In the genomic region with DNA sequence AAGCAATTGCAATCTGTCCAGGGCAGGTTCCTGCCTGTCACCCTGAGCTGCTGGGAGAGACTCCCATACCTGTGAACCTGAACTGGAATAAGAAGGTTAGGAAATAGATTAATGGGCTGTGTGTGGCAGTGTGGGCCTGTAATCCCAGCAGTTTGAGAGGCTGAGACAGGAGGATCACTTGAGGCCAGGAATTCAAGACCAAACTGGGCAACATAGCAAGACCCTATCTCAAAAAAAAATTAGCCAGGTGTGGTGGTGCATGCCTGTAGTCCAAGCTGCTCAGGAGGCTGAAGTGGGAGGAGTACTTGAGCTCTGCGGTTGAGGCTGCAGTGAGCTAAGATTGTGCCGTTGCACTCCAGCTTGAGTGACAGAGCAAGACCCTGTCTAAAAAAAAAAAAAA, we compare ENCODE assay signal across 33 cellular contexts.
"Had no signal": no experiment of that assay in that cellular context is flagged by ENCODE, and none has a peak within 500 bp of the region (broad histone marks: within the 10 kb centered on the region; RNA-seq: fewer than 3 reads in every experiment).

No MANE protein-coding gene starts in this region.

- H3K4me3 Mint-ChIP-seq: activated naive CD4-positive, alpha-beta T cell treated with anti-CD3 and anti-CD28 coated beads for 36 hours; activated naive CD4-positive, alpha-beta T cell treated with anti-CD3 and anti-CD28 coated beads, Interleukin-2, amount 50 U/mL, for 24 hours; activated naive CD8-positive, alpha-beta T cell; activated naive CD8-positive, alpha-beta T cell treated with anti-CD3 and anti-CD28 coated beads for 36 hours; activated naive CD8-positive, alpha-beta T cell treated with anti-CD3 and anti-CD28 coated beads, Interleukin-2, amount 10 ng/mL, durations not matched to agents 7 days and 5 days; activated naive CD8-positive, alpha-beta T cell treated with anti-CD3 and anti-CD28 coated beads, Interleukin-2, amount 50 U/mL, for 24 hours; activated T-cell treated with anti-CD3 and anti-CD28 coated beads, Interleukin-2, amount 50 U/mL, for 24 hours; activated T-cell treated with anti-CD3 and anti-CD28 coated beads, Interleukin-2, amount 50 U/mL, for 4 hours; activated T-cell treated with anti-CD3 and anti-CD28 coated beads, Interleukin-2, amount 50 U/mL, for 72 hours; activated T-helper 1 cell treated with anti-CD3 and anti-CD28 coated beads, Interleukin-12 subunit alpha, Interleukin-12 subunit beta, Interleukin-2, Interleukin-4 antibody, amounts not matched to agents 30 ng/mL and 10 ng/mL and 1 ng/mL, durations not matched to agents 14 hours and 24 hours and 36 hours; activated T-helper 17 cell treated with anti-CD3 and anti-CD28 coated beads, Interleukin-2, amount 50 U/mL, for 72 hours; brain; central memory CD8-positive, alpha-beta T cell had no signal

- H3K27me3 Mint-ChIP-seq: activated naive CD4-positive, alpha-beta T cell treated with anti-CD3 and anti-CD28 coated beads, Interleukin-2, amount 50 U/mL, for 24 hours; activated naive CD8-positive, alpha-beta T cell; activated naive CD8-positive, alpha-beta T cell treated with anti-CD3 and anti-CD28 coated beads, Interleukin-2, amount 10 ng/mL, durations not matched to agents 7 days and 5 days; activated naive CD8-positive, alpha-beta T cell treated with anti-CD3 and anti-CD28 coated beads, Interleukin-2, amount 50 U/mL, for 24 hours; activated T-helper 17 cell treated with anti-CD3 and anti-CD28 coated beads, Interleukin-2, amount 50 U/mL, for 72 hours; brain; central memory CD8-positive, alpha-beta T cell had no signal

- H3K27ac Mint-ChIP-seq: activated naive CD4-positive, alpha-beta T cell treated with anti-CD3 and anti-CD28 coated beads for 36 hours; activated naive CD4-positive, alpha-beta T cell treated with anti-CD3 and anti-CD28 coated beads, Interleukin-2, amount 50 U/mL, for 24 hours; activated naive CD8-positive, alpha-beta T cell; activated naive CD8-positive, alpha-beta T cell treated with anti-CD3 and anti-CD28 coated beads for 36 hours; activated naive CD8-positive, alpha-beta T cell treated with anti-CD3 and anti-CD28 coated beads, Interleukin-2, amount 10 ng/mL, durations not matched to agents 7 days and 5 days; activated naive CD8-positive, alpha-beta T cell treated with anti-CD3 and anti-CD28 coated beads, Interleukin-2, amount 50 U/mL, for 24 hours; activated T-cell treated with anti-CD3 and anti-CD28 coated beads, Interleukin-2, amount 50 U/mL, for 24 hours; activated T-cell treated with anti-CD3 and anti-CD28 coated beads, Interleukin-2, amount 50 U/mL, for 72 hours; activated T-helper 1 cell treated with anti-CD3 and anti-CD28 coated beads, Interleukin-12 subunit alpha, Interleukin-12 subunit beta, Interleukin-2, Interleukin-4 antibody, amounts not matched to agents 30 ng/mL and 10 ng/mL and 1 ng/mL, durations not matched to agents 14 hours and 24 hours and 36 hours; activated T-helper 17 cell treated with anti-CD3 and anti-CD28 coated beads, Interleukin-2, amount 50 U/mL, for 72 hours; activated T-helper 2 cell treated with anti-CD3 and anti-CD28 coated beads, Interferon-gamma antibody, Interleukin-2, Interleukin-4, amounts not matched to agents 10 μg/mL and 5 μg/mL and 100 μg/mL, durations not matched to agents 14 hours and 24 hours and 36 hours; brain had no signal

- DNase-seq: activated effector memory CD4-positive, alpha-beta T cell treated with anti-CD3 and anti-CD28 coated beads, Interleukin-2, amount 50 U/mL, for 16 hours; activated effector memory CD4-positive, alpha-beta T cell treated with Interleukin-2 at 50 U/mL for 16 hours; activated gamma-delta T cell; activated gamma-delta T cell treated with Interleukin-2 at 50 U/mL for 16 hours; activated naive CD4-positive, alpha-beta T cell; activated naive CD4-positive, alpha-beta T cell treated with anti-CD3 and anti-CD28 coated beads for 36 hours; activated naive CD4-positive, alpha-beta T cell treated with anti-CD3 and anti-CD28 coated beads, Interleukin-2, amount 50 U/mL, for 16 hours; activated naive CD4-positive, alpha-beta T cell treated with Interleukin-2 at 50 U/mL for 16 hours; activated naive CD8-positive, alpha-beta T cell treated with anti-CD3 and anti-CD28 coated beads for 36 hours; activated naive CD8-positive, alpha-beta T cell treated with anti-CD3 and anti-CD28 coated beads, Interleukin-2, amount 10 ng/mL, durations not matched to agents 7 days and 5 days; activated naive CD8-positive, alpha-beta T cell treated with anti-CD3 and anti-CD28 coated beads, Interleukin-2, amount 50 U/mL, for 24 hours; activated T-cell treated with anti-CD3 and anti-CD28 coated beads, Interleukin-2, amount 50 U/mL, for 1 hour; activated T-cell treated with anti-CD3 and anti-CD28 coated beads, Interleukin-2, amount 50 U/mL, for 24 hours; activated T-cell treated with anti-CD3 and anti-CD28 coated beads, Interleukin-2, amount 50 U/mL, for 4 hours; activated T-cell treated with anti-CD3 and anti-CD28 coated beads, Interleukin-2, amount 50 U/mL, for 48 hours; activated T-cell treated with anti-CD3 and anti-CD28 coated beads, Interleukin-2, amount 50 U/mL, for 72 hours; adrenal gland; amniotic stem cell; amygdala; anterior cingulate cortex; aorta; body of pancreas; brain microvascular endothelial cell; caudate nucleus; central memory CD4-positive, alpha-beta T cell; cerebellar nuclear complex had no signal

- H3K36me3 Mint-ChIP-seq: activated naive CD4-positive, alpha-beta T cell treated with anti-CD3 and anti-CD28 coated beads, Interleukin-2, amount 50 U/mL, for 24 hours; activated naive CD8-positive, alpha-beta T cell; activated naive CD8-positive, alpha-beta T cell treated with anti-CD3 and anti-CD28 coated beads for 36 hours; activated naive CD8-positive, alpha-beta T cell treated with anti-CD3 and anti-CD28 coated beads, Interleukin-2, amount 10 ng/mL, durations not matched to agents 7 days and 5 days; brain had no signal

- ATAC-seq: activated naive CD8-positive, alpha-beta T cell treated with anti-CD3 and anti-CD28 coated beads, Interleukin-2, amount 50 U/mL, for 24 hours; activated T-cell treated with anti-CD3 and anti-CD28 coated beads, Interleukin-2, amount 50 U/mL, for 4 hours; activated T-cell treated with anti-CD3 and anti-CD28 coated beads, Interleukin-2, amount 50 U/mL, for 72 hours; activated T-helper 17 cell treated with anti-CD3 and anti-CD28 coated beads, Interleukin-2, amount 50 U/mL, for 72 hours; body of pancreas had no signal

- H3K9me3 Mint-ChIP-seq: activated naive CD4-positive, alpha-beta T cell treated with anti-CD3 and anti-CD28 coated beads for 36 hours; activated naive CD4-positive, alpha-beta T cell treated with anti-CD3 and anti-CD28 coated beads, Interleukin-2, amount 50 U/mL, for 24 hours; activated naive CD8-positive, alpha-beta T cell treated with anti-CD3 and anti-CD28 coated beads for 36 hours; activated naive CD8-positive, alpha-beta T cell treated with anti-CD3 and anti-CD28 coated beads, Interleukin-2, amount 10 ng/mL, durations not matched to agents 7 days and 5 days; activated naive CD8-positive, alpha-beta T cell treated with anti-CD3 and anti-CD28 coated beads, Interleukin-2, amount 50 U/mL, for 24 hours; activated T-cell treated with anti-CD3 and anti-CD28 coated beads, Interleukin-2, amount 50 U/mL, for 24 hours; activated T-cell treated with anti-CD3 and anti-CD28 coated beads, Interleukin-2, amount 50 U/mL, for 4 hours; activated T-cell treated with anti-CD3 and anti-CD28 coated beads, Interleukin-2, amount 50 U/mL, for 72 hours; activated T-helper 1 cell treated with anti-CD3 and anti-CD28 coated beads, Interleukin-12 subunit alpha, Interleukin-12 subunit beta, Interleukin-2, Interleukin-4 antibody, amounts not matched to agents 30 ng/mL and 10 ng/mL and 1 ng/mL, durations not matched to agents 14 hours and 24 hours and 36 hours; activated T-helper 17 cell treated with anti-CD3 and anti-CD28 coated beads, Interleukin-2, amount 50 U/mL, for 72 hours; activated T-helper 2 cell treated with anti-CD3 and anti-CD28 coated beads, Interferon-gamma antibody, Interleukin-2, Interleukin-4, amounts not matched to agents 10 μg/mL and 5 μg/mL and 100 μg/mL, durations not matched to agents 14 hours and 24 hours and 36 hours; central memory CD8-positive, alpha-beta T cell had no signal

- H3K4me1 Mint-ChIP-seq: activated naive CD4-positive, alpha-beta T cell treated with anti-CD3 and anti-CD28 coated beads, Interleukin-2, amount 50 U/mL, for 24 hours; activated naive CD8-positive, alpha-beta T cell treated with anti-CD3 and anti-CD28 coated beads for 36 hours; activated naive CD8-positive, alpha-beta T cell treated with anti-CD3 and anti-CD28 coated beads, Interleukin-2, amount 10 ng/mL, durations not matched to agents 7 days and 5 days; activated naive CD8-positive, alpha-beta T cell treated with anti-CD3 and anti-CD28 coated beads, Interleukin-2, amount 50 U/mL, for 24 hours; activated T-helper 17 cell treated with anti-CD3 and anti-CD28 coated beads, Interleukin-2, amount 50 U/mL, for 72 hours; brain; central memory CD8-positive, alpha-beta T cell had no signal
